In the genomic region with DNA sequence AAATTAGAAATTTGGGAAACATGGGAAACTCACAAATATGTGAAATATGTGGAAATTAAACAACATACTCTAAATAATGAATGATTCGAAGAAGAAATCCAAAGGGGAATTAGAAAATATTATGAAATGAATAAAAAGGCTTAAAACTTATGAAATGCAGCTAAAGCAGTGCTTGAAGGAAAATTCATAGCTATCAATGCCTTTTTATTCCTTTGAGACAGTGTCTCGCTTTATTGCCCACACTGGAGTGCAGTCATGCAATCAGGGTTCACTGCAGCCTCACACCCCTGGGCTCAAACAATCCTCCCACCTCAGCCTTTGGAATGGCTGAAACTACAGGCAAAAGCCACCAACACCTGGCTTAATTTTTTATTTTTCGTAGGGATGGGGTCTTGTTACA, we compare ENCODE assay signal across 33 cellular contexts. TPM values are rescaled to one million over a fixed set of nuclear protein-coding genes. Genes with fewer than 3 reads are reported as not detected.
"Had no signal": no experiment of that assay in that cellular context is flagged by ENCODE, and none has a peak within 500 bp of the region (broad histone marks: within the 10 kb centered on the region; RNA-seq: fewer than 3 reads in every experiment).

No MANE protein-coding gene starts in this region.

- H3K27ac Mint-ChIP-seq: activated B cell treated with CpG ODN at 0.5 μM for 24 hours; activated CD4-positive, alpha-beta memory T cell treated with anti-CD3 and anti-CD28 coated beads for 36 hours; activated CD4-positive, alpha-beta T cell treated with anti-CD3 and anti-CD28 coated beads, Interleukin-2, amount 10 ng/mL, durations not matched to agents 24 days and 14 days; activated naive CD4-positive, alpha-beta T cell treated with anti-CD3 and anti-CD28 coated beads for 36 hours; activated naive CD4-positive, alpha-beta T cell treated with anti-CD3 and anti-CD28 coated beads, Interleukin-2, amount 50 U/mL, for 72 hours; activated naive CD8-positive, alpha-beta T cell treated with anti-CD3 and anti-CD28 coated beads for 36 hours; activated T-cell treated with anti-CD3 and anti-CD28 coated beads, Interleukin-2, amount 50 U/mL, for 72 hours; activated T-helper 17 cell treated with anti-CD3 and anti-CD28 coated beads, Interleukin-2, amount 50 U/mL, for 72 hours; brain; T-helper 1 cell treated with Interleukin-12 subunit alpha and Interleukin-12 subunit beta and Interleukin-4 antibody, amounts not matched to agents 30 μg/mL and 1 μg/mL, for 36 hours; T-helper 2 cell treated with Interferon-gamma antibody and Interleukin-4, amounts not matched to agents 5 μg/mL and 100 μg/mL, for 36 hours had no signal

- H3K36me3 ChIP-seq: ascending aorta, cardiac muscle cell had no signal

- H3K4me3 ChIP-seq: ascending aorta, cardiac muscle cell had no signal

- ATAC-seq: activated CD8-positive, alpha-beta T cell treated with anti-CD3 and anti-CD28 coated beads for 36 hours; activated naive CD4-positive, alpha-beta T cell treated with anti-CD3 and anti-CD28 coated beads, Interleukin-2, amount 50 U/mL, for 72 hours; activated T-cell treated with anti-CD3 and anti-CD28 coated beads, Interleukin-2, amount 50 U/mL, for 4 hours; activated T-cell treated with anti-CD3 and anti-CD28 coated beads, Interleukin-2, amount 50 U/mL, for 72 hours; activated T-helper 17 cell treated with anti-CD3 and anti-CD28 coated beads, Interleukin-2, amount 50 U/mL, for 72 hours had no signal

- H3K27me3 Mint-ChIP-seq: activated B cell treated with CpG ODN at 0.5 μM for 24 hours; activated CD4-positive, alpha-beta memory T cell treated with anti-CD3 and anti-CD28 coated beads for 36 hours; activated CD4-positive, alpha-beta T cell treated with anti-CD3 and anti-CD28 coated beads, Interleukin-2, amount 10 ng/mL, durations not matched to agents 24 days and 14 days; activated CD8-positive, alpha-beta T cell treated with anti-CD3 and anti-CD28 coated beads for 36 hours; activated naive CD8-positive, alpha-beta T cell treated with anti-CD3 and anti-CD28 coated beads for 36 hours; activated T-helper 17 cell treated with anti-CD3 and anti-CD28 coated beads, Interleukin-2, amount 50 U/mL, for 72 hours; central memory CD8-positive, alpha-beta T cell had no signal

- DNase-seq: activated B cell treated with CpG ODN at 0.5 μM for 24 hours; activated CD4-positive, alpha-beta memory T cell treated with anti-CD3 and anti-CD28 coated beads for 36 hours; activated CD4-positive, alpha-beta T cell treated with anti-CD3 and anti-CD28 coated beads for 4 hours; activated CD4-positive, alpha-beta T cell treated with anti-CD3 and anti-CD28 coated beads, Interleukin-2, amount 10 ng/mL, durations not matched to agents 24 days and 14 days; activated CD4-positive, alpha-beta T cell treated with anti-CD3 and anti-CD28 coated beads, Interleukin-2, amount 50 U/mL, for 1 hour; activated CD4-positive, alpha-beta T cell treated with anti-CD3 and anti-CD28 coated beads, Interleukin-2, amount 50 U/mL, for 4 hours; activated CD4-positive, CD25-positive, alpha-beta regulatory T cell treated with anti-CD3 and anti-CD28 coated beads, Interleukin-2, amount 50 U/mL, for 72 hours; activated CD8-positive, alpha-beta memory T cell treated with anti-CD3 and anti-CD28 coated beads, Interleukin-2, amount 50 U/mL, for 4 hours; activated effector memory CD4-positive, alpha-beta T cell treated with anti-CD3 and anti-CD28 coated beads, Interleukin-2, amount 50 U/mL, for 16 hours; activated gamma-delta T cell treated with Interleukin-2 at 50 U/mL for 16 hours; activated naive CD4-positive, alpha-beta T cell; activated naive CD4-positive, alpha-beta T cell treated with anti-CD3 and anti-CD28 coated beads for 36 hours; activated naive CD4-positive, alpha-beta T cell treated with anti-CD3 and anti-CD28 coated beads, Interleukin-2, amount 50 U/mL, for 16 hours; activated naive CD8-positive, alpha-beta T cell treated with anti-CD3 and anti-CD28 coated beads for 36 hours; activated T-cell treated with anti-CD3 and anti-CD28 coated beads for 4 hours; activated T-cell treated with anti-CD3 and anti-CD28 coated beads, Interleukin-2, amount 50 U/mL, for 1 hour; activated T-cell treated with anti-CD3 and anti-CD28 coated beads, Interleukin-2, amount 50 U/mL, for 4 hours; activated T-cell treated with anti-CD3 and anti-CD28 coated beads, Interleukin-2, amount 50 U/mL, for 72 hours; amygdala; anterior cingulate cortex; cerebellar nuclear complex; T-helper 1 cell; T-helper 9 cell had no signal

- H3K4me1 ChIP-seq: ascending aorta had no signal

- H3K4me3 Mint-ChIP-seq: activated B cell treated with CpG ODN at 0.5 μM for 24 hours; activated CD4-positive, alpha-beta memory T cell treated with anti-CD3 and anti-CD28 coated beads for 36 hours; activated CD4-positive, alpha-beta T cell treated with anti-CD3 and anti-CD28 coated beads, Interleukin-2, amount 10 ng/mL, durations not matched to agents 24 days and 14 days; activated CD8-positive, alpha-beta T cell treated with anti-CD3 and anti-CD28 coated beads for 36 hours; activated naive CD4-positive, alpha-beta T cell treated with anti-CD3 and anti-CD28 coated beads for 36 hours; activated naive CD8-positive, alpha-beta T cell treated with anti-CD3 and anti-CD28 coated beads for 36 hours; activated T-cell treated with anti-CD3 and anti-CD28 coated beads, Interleukin-2, amount 50 U/mL, for 4 hours; activated T-cell treated with anti-CD3 and anti-CD28 coated beads, Interleukin-2, amount 50 U/mL, for 72 hours; activated T-helper 1 cell treated with anti-CD3 and anti-CD28 coated beads, Interleukin-12 subunit alpha, Interleukin-12 subunit beta, Interleukin-2, Interleukin-4 antibody, amounts not matched to agents 30 ng/mL and 10 ng/mL and 1 ng/mL, durations not matched to agents 14 hours and 24 hours and 36 hours; activated T-helper 17 cell treated with anti-CD3 and anti-CD28 coated beads, Interleukin-2, amount 50 U/mL, for 72 hours; brain; T-helper 1 cell treated with Interleukin-12 subunit alpha and Interleukin-12 subunit beta and Interleukin-4 antibody, amounts not matched to agents 30 μg/mL and 1 μg/mL, for 36 hours; T-helper 2 cell treated with Interferon-gamma antibody and Interleukin-4, amounts not matched to agents 5 μg/mL and 100 μg/mL, for 36 hours had no signal

- H3K36me3 Mint-ChIP-seq: activated CD4-positive, alpha-beta memory T cell treated with anti-CD3 and anti-CD28 coated beads for 36 hours; brain had no signal

- H3K27me3 ChIP-seq: ascending aorta, cardiac muscle cell had no signal

- H3K9me3 ChIP-seq: ascending aorta had no signal

- H3K4me1 Mint-ChIP-seq: activated B cell treated with CpG ODN at 0.5 μM for 24 hours, brain had no signal

RNA-seq across cellular contexts. Expression of a gene that starts 24.2 kb away (rescaled TPM):
- total RNA-seq: activated CD8-positive, alpha-beta T cell treated with anti-CD3 and anti-CD28 coated beads for 36 hours; activated naive CD4-positive, alpha-beta T cell treated with anti-CD3 and anti-CD28 coated beads for 36 hours had no signal
